In the genomic region with DNA sequence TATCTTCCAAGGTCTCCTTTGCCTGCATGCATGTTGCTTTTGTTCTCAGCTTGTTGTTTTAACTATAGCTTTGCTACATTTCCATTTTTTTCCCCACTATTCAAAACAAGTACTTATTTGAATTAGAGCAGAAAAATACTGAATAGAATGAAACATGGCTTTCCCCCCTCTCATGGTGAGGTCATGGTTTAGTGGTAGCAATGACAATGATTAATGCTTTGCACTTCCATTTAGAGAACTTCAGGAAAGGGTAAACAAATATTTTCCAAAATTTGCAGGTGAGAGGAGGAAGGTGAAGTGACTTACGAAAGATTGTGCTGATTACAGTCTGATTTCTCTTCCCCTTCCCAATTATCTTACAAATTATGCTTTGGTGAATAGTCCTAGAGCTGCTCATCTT, we compare ENCODE assay signal across 21 cellular contexts.
"Had no signal": no experiment of that assay in that cellular context is flagged by ENCODE, and none has a peak within 500 bp of the region (broad histone marks: within the 10 kb centered on the region; RNA-seq: fewer than 3 reads in every experiment).

No MANE protein-coding gene starts in this region.

- H3K27ac ChIP-seq: cardiac muscle cell, colonic mucosa, heart right ventricle, left lung, psoas muscle, sigmoid colon, transverse colon had no signal

- H3K4me3 ChIP-seq: cardiac muscle cell, colonic mucosa, heart right ventricle, left lung, psoas muscle, sigmoid colon, transverse colon had no signal

- ATAC-seq: activated CD4-positive, alpha-beta T cell treated with anti-CD3 and anti-CD28 coated beads for 36 hours; heart right ventricle; left lung; natural killer cell; psoas muscle; stimulated activated naive B cell treated with anti-CD40 and anti-IgM and Interleukin-4, amounts not matched to agents 10 μg/mL and 1 μg/mL and 100 μg/mL, for 72 hours had no signal

- H3K4me3 Mint-ChIP-seq: activated CD4-positive, alpha-beta memory T cell treated with anti-CD3 and anti-CD28 coated beads, Interleukin-2, amount 10 ng/mL, durations not matched to agents 7 days and 5 days; activated CD4-positive, alpha-beta T cell treated with anti-CD3 and anti-CD28 coated beads for 36 hours; activated T-helper 1 cell treated with anti-CD3 and anti-CD28 coated beads, Interleukin-12 subunit alpha, Interleukin-12 subunit beta, Interleukin-2, Interleukin-4 antibody, amounts not matched to agents 30 ng/mL and 10 ng/mL and 1 ng/mL, durations not matched to agents 14 hours and 24 hours and 36 hours; memory B cell; natural killer cell; stimulated activated naive B cell treated with anti-CD40 and anti-IgM and Interleukin-4, amounts not matched to agents 10 μg/mL and 1 μg/mL and 100 μg/mL, for 72 hours had no signal

- H3K27me3 ChIP-seq: cardiac muscle cell, colonic mucosa, heart right ventricle, left lung, sigmoid colon, transverse colon had no signal

- H3K4me1 ChIP-seq: colonic mucosa, left lung had no signal

- H3K36me3 ChIP-seq: cardiac muscle cell, colonic mucosa, left lung, sigmoid colon, transverse colon had no signal

- H3K4me1 Mint-ChIP-seq: activated CD4-positive, alpha-beta memory T cell treated with anti-CD3 and anti-CD28 coated beads, Interleukin-2, amount 10 ng/mL, durations not matched to agents 7 days and 5 days; activated CD4-positive, alpha-beta T cell treated with anti-CD3 and anti-CD28 coated beads for 36 hours; stimulated activated naive B cell treated with anti-CD40 and anti-IgM and Interleukin-4, amounts not matched to agents 10 μg/mL and 1 μg/mL and 100 μg/mL, for 72 hours had no signal

- H3K27me3 Mint-ChIP-seq: activated CD4-positive, alpha-beta memory T cell treated with anti-CD3 and anti-CD28 coated beads, Interleukin-2, amount 10 ng/mL, durations not matched to agents 7 days and 5 days; activated CD4-positive, alpha-beta T cell treated with anti-CD3 and anti-CD28 coated beads for 36 hours; memory B cell; stimulated activated naive B cell treated with anti-CD40 and anti-IgM and Interleukin-4, amounts not matched to agents 10 μg/mL and 1 μg/mL and 100 μg/mL, for 72 hours had no signal

- H3K9me3 Mint-ChIP-seq: activated CD4-positive, alpha-beta memory T cell treated with anti-CD3 and anti-CD28 coated beads, Interleukin-2, amount 10 ng/mL, durations not matched to agents 7 days and 5 days; activated T-helper 1 cell treated with anti-CD3 and anti-CD28 coated beads, Interleukin-12 subunit alpha, Interleukin-12 subunit beta, Interleukin-2, Interleukin-4 antibody, amounts not matched to agents 30 ng/mL and 10 ng/mL and 1 ng/mL, durations not matched to agents 14 hours and 24 hours and 36 hours; memory B cell; natural killer cell; stimulated activated naive B cell treated with anti-CD40 and anti-IgM and Interleukin-4, amounts not matched to agents 10 μg/mL and 1 μg/mL and 100 μg/mL, for 72 hours had no signal

- H3K27ac Mint-ChIP-seq: activated CD4-positive, alpha-beta memory T cell treated with anti-CD3 and anti-CD28 coated beads, Interleukin-2, amount 10 ng/mL, durations not matched to agents 7 days and 5 days; activated CD4-positive, alpha-beta T cell treated with anti-CD3 and anti-CD28 coated beads for 36 hours; activated T-helper 1 cell treated with anti-CD3 and anti-CD28 coated beads, Interleukin-12 subunit alpha, Interleukin-12 subunit beta, Interleukin-2, Interleukin-4 antibody, amounts not matched to agents 30 ng/mL and 10 ng/mL and 1 ng/mL, durations not matched to agents 14 hours and 24 hours and 36 hours; memory B cell; stimulated activated naive B cell treated with anti-CD40 and anti-IgM and Interleukin-4, amounts not matched to agents 10 μg/mL and 1 μg/mL and 100 μg/mL, for 72 hours had no signal

- DNase-seq: activated CD4-positive, alpha-beta memory T cell treated with anti-CD3 and anti-CD28 coated beads, Interleukin-2, amount 10 ng/mL, durations not matched to agents 7 days and 5 days; activated CD4-positive, alpha-beta T cell treated with anti-CD3 and anti-CD28 coated beads for 36 hours; activated CD8-positive, alpha-beta memory T cell treated with anti-CD3 and anti-CD28 coated beads, Interleukin-2, amount 50 U/mL, for 4 hours; activated naive CD4-positive, alpha-beta T cell treated with Interleukin-2 at 50 U/mL for 16 hours; colonic mucosa; effector CD4-positive, alpha-beta T cell; heart right ventricle; islet precursor cell; left lung; natural killer cell; occipital lobe; psoas muscle; sigmoid colon; stimulated activated CD4-positive, alpha-beta T cell treated with anti-CD3 and anti-CD28 coated beads, Interleukin-2, amount 100 ng/mL, for 24 hours; stimulated activated naive B cell treated with anti-CD40 and anti-IgM and Interleukin-4, amounts not matched to agents 10 μg/mL and 1 μg/mL and 100 μg/mL, for 72 hours; substantia nigra; T-helper 9 cell; transverse colon had no signal

- H3K9me3 ChIP-seq: colonic mucosa, heart right ventricle, left lung, psoas muscle, sigmoid colon, transverse colon had no signal
